In the genomic region with DNA sequence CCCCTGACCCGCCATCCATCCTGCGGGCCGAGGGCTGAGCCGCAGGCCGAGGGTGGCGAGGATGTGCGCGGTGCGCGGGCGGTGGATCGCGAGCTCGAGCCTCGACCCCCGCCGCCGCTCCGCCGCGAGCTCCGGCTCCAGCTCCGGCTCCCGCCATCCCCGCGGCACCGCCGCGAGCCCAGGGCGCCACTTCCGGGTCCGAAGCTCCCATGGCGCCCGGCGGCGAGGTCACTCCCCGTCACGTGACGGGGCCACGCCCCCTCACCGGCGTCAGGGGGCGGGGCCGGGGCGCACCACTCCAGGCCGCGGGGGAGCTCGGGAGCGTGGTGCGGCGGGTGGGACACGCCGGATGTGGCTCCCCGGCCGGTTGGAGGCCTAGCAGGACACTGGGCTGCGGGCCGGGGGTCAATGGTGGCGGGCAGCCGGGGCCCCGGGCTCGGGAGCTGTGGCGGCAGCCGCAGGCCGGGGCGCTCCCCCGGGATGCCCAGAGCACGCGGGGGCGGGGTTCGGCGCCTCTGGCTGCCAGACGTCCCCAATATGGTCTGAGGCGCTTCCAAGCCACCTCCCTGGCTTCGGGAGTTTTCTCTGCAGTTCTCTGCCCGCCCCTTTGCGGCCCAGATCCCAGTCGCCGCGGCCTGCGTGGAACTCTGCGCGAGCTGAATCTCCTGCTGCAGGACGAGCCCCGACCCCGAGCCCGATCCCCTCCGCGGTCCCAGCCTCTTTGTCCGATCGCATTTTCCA, we compare ENCODE assay signal across 1 cellular context.
TF ChIP-seq lines count a peak whose summit lies in the region.

A gene with protein sequence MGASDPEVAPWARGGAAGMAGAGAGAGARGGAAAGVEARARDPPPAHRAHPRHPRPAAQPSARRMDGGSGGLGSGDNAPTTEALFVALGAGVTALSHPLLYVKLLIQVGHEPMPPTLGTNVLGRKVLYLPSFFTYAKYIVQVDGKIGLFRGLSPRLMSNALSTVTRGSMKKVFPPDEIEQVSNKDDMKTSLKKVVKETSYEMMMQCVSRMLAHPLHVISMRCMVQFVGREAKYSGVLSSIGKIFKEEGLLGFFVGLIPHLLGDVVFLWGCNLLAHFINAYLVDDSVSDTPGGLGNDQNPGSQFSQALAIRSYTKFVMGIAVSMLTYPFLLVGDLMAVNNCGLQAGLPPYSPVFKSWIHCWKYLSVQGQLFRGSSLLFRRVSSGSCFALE (minus strand): TSS at position 234 of the 741 bp plus-strand sequence. CDS start 23 bp downstream, at position 211.

TF ChIP-seq in K562, 482 proteins besides CTCF, POLR2A, EP300 and RAD21 (continued from another document and continues in another):
- TF ChIP-seq, protein P1, sequence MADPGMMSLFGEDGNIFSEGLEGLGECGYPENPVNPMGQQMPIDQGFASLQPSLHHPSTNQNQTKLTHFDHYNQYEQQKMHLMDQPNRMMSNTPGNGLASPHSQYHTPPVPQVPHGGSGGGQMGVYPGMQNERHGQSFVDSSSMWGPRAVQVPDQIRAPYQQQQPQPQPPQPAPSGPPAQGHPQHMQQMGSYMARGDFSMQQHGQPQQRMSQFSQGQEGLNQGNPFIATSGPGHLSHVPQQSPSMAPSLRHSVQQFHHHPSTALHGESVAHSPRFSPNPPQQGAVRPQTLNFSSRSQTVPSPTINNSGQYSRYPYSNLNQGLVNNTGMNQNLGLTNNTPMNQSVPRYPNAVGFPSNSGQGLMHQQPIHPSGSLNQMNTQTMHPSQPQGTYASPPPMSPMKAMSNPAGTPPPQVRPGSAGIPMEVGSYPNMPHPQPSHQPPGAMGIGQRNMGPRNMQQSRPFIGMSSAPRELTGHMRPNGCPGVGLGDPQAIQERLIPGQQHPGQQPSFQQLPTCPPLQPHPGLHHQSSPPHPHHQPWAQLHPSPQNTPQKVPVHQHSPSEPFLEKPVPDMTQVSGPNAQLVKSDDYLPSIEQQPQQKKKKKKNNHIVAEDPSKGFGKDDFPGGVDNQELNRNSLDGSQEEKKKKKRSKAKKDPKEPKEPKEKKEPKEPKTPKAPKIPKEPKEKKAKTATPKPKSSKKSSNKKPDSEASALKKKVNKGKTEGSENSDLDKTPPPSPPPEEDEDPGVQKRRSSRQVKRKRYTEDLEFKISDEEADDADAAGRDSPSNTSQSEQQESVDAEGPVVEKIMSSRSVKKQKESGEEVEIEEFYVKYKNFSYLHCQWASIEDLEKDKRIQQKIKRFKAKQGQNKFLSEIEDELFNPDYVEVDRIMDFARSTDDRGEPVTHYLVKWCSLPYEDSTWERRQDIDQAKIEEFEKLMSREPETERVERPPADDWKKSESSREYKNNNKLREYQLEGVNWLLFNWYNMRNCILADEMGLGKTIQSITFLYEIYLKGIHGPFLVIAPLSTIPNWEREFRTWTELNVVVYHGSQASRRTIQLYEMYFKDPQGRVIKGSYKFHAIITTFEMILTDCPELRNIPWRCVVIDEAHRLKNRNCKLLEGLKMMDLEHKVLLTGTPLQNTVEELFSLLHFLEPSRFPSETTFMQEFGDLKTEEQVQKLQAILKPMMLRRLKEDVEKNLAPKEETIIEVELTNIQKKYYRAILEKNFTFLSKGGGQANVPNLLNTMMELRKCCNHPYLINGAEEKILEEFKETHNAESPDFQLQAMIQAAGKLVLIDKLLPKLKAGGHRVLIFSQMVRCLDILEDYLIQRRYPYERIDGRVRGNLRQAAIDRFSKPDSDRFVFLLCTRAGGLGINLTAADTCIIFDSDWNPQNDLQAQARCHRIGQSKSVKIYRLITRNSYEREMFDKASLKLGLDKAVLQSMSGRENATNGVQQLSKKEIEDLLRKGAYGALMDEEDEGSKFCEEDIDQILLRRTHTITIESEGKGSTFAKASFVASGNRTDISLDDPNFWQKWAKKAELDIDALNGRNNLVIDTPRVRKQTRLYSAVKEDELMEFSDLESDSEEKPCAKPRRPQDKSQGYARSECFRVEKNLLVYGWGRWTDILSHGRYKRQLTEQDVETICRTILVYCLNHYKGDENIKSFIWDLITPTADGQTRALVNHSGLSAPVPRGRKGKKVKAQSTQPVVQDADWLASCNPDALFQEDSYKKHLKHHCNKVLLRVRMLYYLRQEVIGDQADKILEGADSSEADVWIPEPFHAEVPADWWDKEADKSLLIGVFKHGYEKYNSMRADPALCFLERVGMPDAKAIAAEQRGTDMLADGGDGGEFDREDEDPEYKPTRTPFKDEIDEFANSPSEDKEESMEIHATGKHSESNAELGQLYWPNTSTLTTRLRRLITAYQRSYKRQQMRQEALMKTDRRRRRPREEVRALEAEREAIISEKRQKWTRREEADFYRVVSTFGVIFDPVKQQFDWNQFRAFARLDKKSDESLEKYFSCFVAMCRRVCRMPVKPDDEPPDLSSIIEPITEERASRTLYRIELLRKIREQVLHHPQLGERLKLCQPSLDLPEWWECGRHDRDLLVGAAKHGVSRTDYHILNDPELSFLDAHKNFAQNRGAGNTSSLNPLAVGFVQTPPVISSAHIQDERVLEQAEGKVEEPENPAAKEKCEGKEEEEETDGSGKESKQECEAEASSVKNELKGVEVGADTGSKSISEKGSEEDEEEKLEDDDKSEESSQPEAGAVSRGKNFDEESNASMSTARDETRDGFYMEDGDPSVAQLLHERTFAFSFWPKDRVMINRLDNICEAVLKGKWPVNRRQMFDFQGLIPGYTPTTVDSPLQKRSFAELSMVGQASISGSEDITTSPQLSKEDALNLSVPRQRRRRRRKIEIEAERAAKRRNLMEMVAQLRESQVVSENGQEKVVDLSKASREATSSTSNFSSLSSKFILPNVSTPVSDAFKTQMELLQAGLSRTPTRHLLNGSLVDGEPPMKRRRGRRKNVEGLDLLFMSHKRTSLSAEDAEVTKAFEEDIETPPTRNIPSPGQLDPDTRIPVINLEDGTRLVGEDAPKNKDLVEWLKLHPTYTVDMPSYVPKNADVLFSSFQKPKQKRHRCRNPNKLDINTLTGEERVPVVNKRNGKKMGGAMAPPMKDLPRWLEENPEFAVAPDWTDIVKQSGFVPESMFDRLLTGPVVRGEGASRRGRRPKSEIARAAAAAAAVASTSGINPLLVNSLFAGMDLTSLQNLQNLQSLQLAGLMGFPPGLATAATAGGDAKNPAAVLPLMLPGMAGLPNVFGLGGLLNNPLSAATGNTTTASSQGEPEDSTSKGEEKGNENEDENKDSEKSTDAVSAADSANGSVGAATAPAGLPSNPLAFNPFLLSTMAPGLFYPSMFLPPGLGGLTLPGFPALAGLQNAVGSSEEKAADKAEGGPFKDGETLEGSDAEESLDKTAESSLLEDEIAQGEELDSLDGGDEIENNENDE (IDR thresholded peaks at IDR 0.05; ENCODE audit: low read depth, low read length), result no peak
- TF ChIP-seq, protein P2, sequence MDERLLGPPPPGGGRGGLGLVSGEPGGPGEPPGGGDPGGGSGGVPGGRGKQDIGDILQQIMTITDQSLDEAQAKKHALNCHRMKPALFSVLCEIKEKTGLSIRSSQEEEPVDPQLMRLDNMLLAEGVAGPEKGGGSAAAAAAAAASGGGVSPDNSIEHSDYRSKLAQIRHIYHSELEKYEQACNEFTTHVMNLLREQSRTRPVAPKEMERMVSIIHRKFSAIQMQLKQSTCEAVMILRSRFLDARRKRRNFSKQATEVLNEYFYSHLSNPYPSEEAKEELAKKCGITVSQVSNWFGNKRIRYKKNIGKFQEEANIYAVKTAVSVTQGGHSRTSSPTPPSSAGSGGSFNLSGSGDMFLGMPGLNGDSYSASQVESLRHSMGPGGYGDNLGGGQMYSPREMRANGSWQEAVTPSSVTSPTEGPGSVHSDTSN (CRISPR knock-in tag; IDR thresholded peaks at IDR 0.05; ENCODE audit: low read depth), result no peak
- TF ChIP-seq, protein P2 (tag; conservative IDR thresholded peaks at IDR 0.05; ENCODE audit: low read depth), result no peak
- TF ChIP-seq GTF2A2 (tag; IDR thresholded peaks at IDR 0.05) (no peak), ELF1 (tag; IDR thresholded peaks at IDR 0.05) (peak; percentile 100), JUND (IDR thresholded peaks at IDR 0.05; ENCODE audit: borderline replicate concordance, low read depth, low read length) (peak; percentile 95), JUND (tag; IDR thresholded peaks at IDR 0.05; ENCODE audit: borderline replicate concordance, low read depth, low read length) (peak; percentile 10; the same call in 1 of the 3 replicates), SETDB1 (IDR thresholded peaks at IDR 0.05; ENCODE audit: low read length) (no peak), IFI16 (CRISPR knock-in tag; IDR thresholded peaks at IDR 0.05) (no peak), POLR2H (tag; IDR thresholded peaks at IDR 0.05; ENCODE audit: low read depth) (peak; percentile 83), ZNF23 (CRISPR knock-in tag; IDR thresholded peaks at IDR 0.05) (no peak), TAF7 (tag; IDR thresholded peaks at IDR 0.05) (peak; percentile 73), TAL1 (IDR thresholded peaks at IDR 0.05) (no peak), MCM5 (IDR thresholded peaks at IDR 0.05; ENCODE audit: low read depth) (no peak), MTA1 (IDR thresholded peaks at IDR 0.05; ENCODE audit: borderline replicate concordance) (peak; percentile 62; the same call in 1 of the 2 replicates), GABPA (tag; conservative IDR thresholded peaks at IDR 0.05; ENCODE audit: low read depth) (peak; percentile 81), PCBP1 (IDR thresholded peaks at IDR 0.05; ENCODE audit: low read depth, low read length, poor library complexity, severe bottlenecking) (peak; percentile 98), ESRRA (IDR thresholded peaks at IDR 0.05; ENCODE audit: borderline replicate concordance, low read depth) (peak; percentile 85), NR2C1 (IDR thresholded peaks at IDR 0.05) (no peak), NR2C1 (tag; IDR thresholded peaks at IDR 0.05) (no peak), RFX1 (IDR thresholded peaks at IDR 0.05) (no peak), ZNF561 (CRISPR knock-in tag; conservative IDR thresholded peaks at IDR 0.05) (peak; percentile 51; the same call in 1 of the 2 replicates), ZNF12 (CRISPR knock-in tag; IDR thresholded peaks at IDR 0.05) (0 out of 2 replicates have a peak, but pooled peaks have one; percentile 18), SPI1 (IDR thresholded peaks at IDR 0.05; ENCODE audit: borderline replicate concordance, low read depth, low read length) (peak; percentile 36; the same call in 1 of the 2 replicates), ZNF57 (CRISPR knock-in tag; IDR thresholded peaks at IDR 0.05) (no peak), CBX2 (IDR thresholded peaks at IDR 0.05; ENCODE audit: insufficient read depth, low read length, poor library complexity, severe bottlenecking) (no peak), ZNF282 (CRISPR knock-in tag; IDR thresholded peaks at IDR 0.05) (peak; percentile 84; the same call in 1 of the 2 replicates), TEAD4 (IDR thresholded peaks at IDR 0.05; ENCODE audit: low read length) (no peak; the same call in 1 of the 2 replicates), TEAD4 (CRISPR knock-in tag; IDR thresholded peaks at IDR 0.05; ENCODE audit: borderline replicate concordance) (no peak), YBX1 (IDR thresholded peaks at IDR 0.05) (no peak), GTF2E2 (tag; IDR thresholded peaks at IDR 0.05) (peak; percentile 82; the same call in 1 of the 2 replicates), CHD1 (IDR thresholded peaks at IDR 0.05; ENCODE audit: low read length) (no peak), NFRKB (IDR thresholded peaks at IDR 0.05; ENCODE audit: low read depth) (0 out of 2 replicates have a peak, but pooled peaks have one; percentile 39), CCAR2 (IDR thresholded peaks at IDR 0.05; ENCODE audit: low read depth, low read length) (no peak), ZNF507 (tag; conservative IDR thresholded peaks at IDR 0.05) (no peak), RFX5 (IDR thresholded peaks at IDR 0.05; ENCODE audit: low read depth, low read length) (no peak), CREM (IDR thresholded peaks at IDR 0.05; ENCODE audit: low read depth) (peak; percentile 87), RBM34 (IDR thresholded peaks at IDR 0.05; ENCODE audit: borderline replicate concordance, insufficient read depth, low read length) (peak; percentile 88; the same call in 1 of the 2 replicates), HMG20B (CRISPR knock-in tag; IDR thresholded peaks at IDR 0.05) (no peak), ZBTB1 (CRISPR knock-in tag; IDR thresholded peaks at IDR 0.05; ENCODE audit: borderline replicate concordance, low read depth) (no peak), ARNT (IDR thresholded peaks at IDR 0.05) (no peak)
- TF ChIP-seq, protein P3, sequence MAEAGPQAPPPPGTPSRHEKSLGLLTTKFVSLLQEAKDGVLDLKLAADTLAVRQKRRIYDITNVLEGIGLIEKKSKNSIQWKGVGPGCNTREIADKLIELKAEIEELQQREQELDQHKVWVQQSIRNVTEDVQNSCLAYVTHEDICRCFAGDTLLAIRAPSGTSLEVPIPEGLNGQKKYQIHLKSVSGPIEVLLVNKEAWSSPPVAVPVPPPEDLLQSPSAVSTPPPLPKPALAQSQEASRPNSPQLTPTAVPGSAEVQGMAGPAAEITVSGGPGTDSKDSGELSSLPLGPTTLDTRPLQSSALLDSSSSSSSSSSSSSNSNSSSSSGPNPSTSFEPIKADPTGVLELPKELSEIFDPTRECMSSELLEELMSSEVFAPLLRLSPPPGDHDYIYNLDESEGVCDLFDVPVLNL (CRISPR knock-in tag; IDR thresholded peaks at IDR 0.05; ENCODE audit: low read depth), result no peak
- TF ChIP-seq, protein P4, sequence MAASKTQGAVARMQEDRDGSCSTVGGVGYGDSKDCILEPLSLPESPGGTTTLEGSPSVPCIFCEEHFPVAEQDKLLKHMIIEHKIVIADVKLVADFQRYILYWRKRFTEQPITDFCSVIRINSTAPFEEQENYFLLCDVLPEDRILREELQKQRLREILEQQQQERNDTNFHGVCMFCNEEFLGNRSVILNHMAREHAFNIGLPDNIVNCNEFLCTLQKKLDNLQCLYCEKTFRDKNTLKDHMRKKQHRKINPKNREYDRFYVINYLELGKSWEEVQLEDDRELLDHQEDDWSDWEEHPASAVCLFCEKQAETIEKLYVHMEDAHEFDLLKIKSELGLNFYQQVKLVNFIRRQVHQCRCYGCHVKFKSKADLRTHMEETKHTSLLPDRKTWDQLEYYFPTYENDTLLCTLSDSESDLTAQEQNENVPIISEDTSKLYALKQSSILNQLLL (CRISPR knock-in tag; IDR thresholded peaks at IDR 0.05; ENCODE audit: borderline replicate concordance), result no peak
- TF ChIP-seq, protein P5, sequence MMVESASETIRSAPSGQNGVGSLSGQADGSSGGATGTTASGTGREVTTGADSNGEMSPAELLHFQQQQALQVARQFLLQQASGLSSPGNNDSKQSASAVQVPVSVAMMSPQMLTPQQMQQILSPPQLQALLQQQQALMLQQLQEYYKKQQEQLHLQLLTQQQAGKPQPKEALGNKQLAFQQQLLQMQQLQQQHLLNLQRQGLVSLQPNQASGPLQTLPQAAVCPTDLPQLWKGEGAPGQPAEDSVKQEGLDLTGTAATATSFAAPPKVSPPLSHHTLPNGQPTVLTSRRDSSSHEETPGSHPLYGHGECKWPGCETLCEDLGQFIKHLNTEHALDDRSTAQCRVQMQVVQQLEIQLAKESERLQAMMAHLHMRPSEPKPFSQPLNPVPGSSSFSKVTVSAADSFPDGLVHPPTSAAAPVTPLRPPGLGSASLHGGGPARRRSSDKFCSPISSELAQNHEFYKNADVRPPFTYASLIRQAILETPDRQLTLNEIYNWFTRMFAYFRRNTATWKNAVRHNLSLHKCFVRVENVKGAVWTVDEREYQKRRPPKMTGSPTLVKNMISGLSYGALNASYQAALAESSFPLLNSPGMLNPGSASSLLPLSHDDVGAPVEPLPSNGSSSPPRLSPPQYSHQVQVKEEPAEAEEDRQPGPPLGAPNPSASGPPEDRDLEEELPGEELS (CRISPR knock-in tag; IDR thresholded peaks at IDR 0.05; ENCODE audit: borderline replicate concordance), result no peak
